ENCODE assay signal across 13 cellular contexts in the genomic region with DNA sequence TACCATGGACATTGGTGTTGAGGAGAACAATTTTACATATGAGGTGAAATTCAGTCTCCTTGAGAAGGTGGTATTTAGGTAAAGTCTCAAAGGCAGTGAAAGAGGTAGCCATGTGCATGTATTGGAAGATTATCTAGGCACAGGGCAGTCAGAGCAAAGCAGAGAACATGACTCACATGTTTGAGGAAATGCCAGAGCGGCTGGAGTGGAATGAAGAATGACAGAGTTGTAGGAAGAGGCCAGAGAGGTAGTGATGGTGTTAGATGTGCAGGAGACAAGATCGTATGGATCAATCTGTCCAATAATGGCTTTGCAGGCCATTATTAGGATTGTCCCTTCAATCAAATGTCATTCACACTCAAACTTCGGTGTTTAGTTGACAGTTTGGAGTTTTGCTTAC.
A peak's percentile ranks its signal among the peaks of the same experiment; 100 is the strongest.
DNase-seq lines count a peak whose midpoint lies in the region; ATAC-seq and TF ChIP-seq lines count a peak whose summit lies in the region.
"Had no signal": no experiment of that assay in that cellular context is flagged by ENCODE, and none has a peak within 500 bp of the region (broad histone marks: within the 10 kb centered on the region; RNA-seq: fewer than 3 reads in every experiment).

No MANE protein-coding gene starts in this region.

- H3K36me3 ChIP-seq in fibroblast of lung (ENCODE audit: control insufficient read depth, insufficient read depth, low read length) (no peaks in the 10 kb centered on the region), esophagus muscularis mucosa (no peaks in the 10 kb centered on the region), tibial artery (no peaks in the 10 kb centered on the region)
- H3K36me3 ChIP-seq: sigmoid colon had no signal

- no peak for TF ChIP-seq CTCF in fibroblast of lung (conservative IDR thresholded peaks at IDR 0.05 in 1 of 2, IDR thresholded peaks at IDR 0.05 in 1 of 2; ENCODE audit: low read depth in 1 of 2, low read length in 2 of 2)
- TF ChIP-seq CTCF in esophagus muscularis mucosa (IDR thresholded peaks at IDR 0.05) = no peak
- TF ChIP-seq CTCF in tibial artery (IDR thresholded peaks at IDR 0.05) = no peak

- no peak for ATAC-seq in GM21576 (IDR thresholded peaks at IDR 0.05; ENCODE audit: unreplicated experiment)

- no peaks in the 10 kb centered on the region for H3K27me3 ChIP-seq in fibroblast of lung (ENCODE audit: control insufficient read depth, insufficient read depth, low read length)
- H3K27me3 ChIP-seq in esophagus muscularis mucosa = no peaks in the 10 kb centered on the region
- H3K27me3 ChIP-seq in tibial artery = no peaks in the 10 kb centered on the region
- H3K27me3 ChIP-seq: sigmoid colon had no signal

- DNase-seq in HCEC 1CT (peak; percentile 64), SK-MEL-5 (ENCODE audit: low read depth, low spot score) (peak; percentile 15), fibroblast of lung (ENCODE audit: low read depth in 2 of 2) (peak; percentile 36 to 48), skeletal muscle cell (ENCODE audit: low read depth) (peak; percentile 15), esophagus muscularis mucosa (ENCODE audit: extremely low spot score) (no peak), tibial artery (no peak)
- DNase-seq: activated CD4-positive, CD25-positive, alpha-beta regulatory T cell; CD4-positive, alpha-beta T cell; head of caudate nucleus; NCI-H1092 treated with DMSO at 0.1 percent for 48 hours; nephron progenitor cell; sigmoid colon had no signal

- intact Hi-C loops in esophagus muscularis mucosa (cut with DNase I) = no loop called here
- intact Hi-C loops in tibial artery (cut with DNase I; ENCODE audit: low total_unique reads) = no loop called here

- no peak for TF ChIP-seq POLR2A in esophagus muscularis mucosa (IDR thresholded peaks at IDR 0.05; ENCODE audit: low read depth)

- H3K79me2 ChIP-seq in fibroblast of lung (ENCODE audit: control insufficient read depth, insufficient read depth, low read length) = no peaks in the 10 kb centered on the region

- H3K4me1 ChIP-seq in fibroblast of lung (ENCODE audit: control insufficient read depth, extremely low read depth, insufficient read depth, low read length) = no peaks in the 10 kb centered on the region
- H3K4me1 ChIP-seq in esophagus muscularis mucosa = no peaks in the 10 kb centered on the region
- H3K4me1 ChIP-seq in tibial artery = no peaks in the 10 kb centered on the region
- H3K4me1 ChIP-seq: sigmoid colon had no signal

- H3K4me2 ChIP-seq in fibroblast of lung (ENCODE audit: extremely low read depth, insufficient read depth, low read length) = no peak overlapping the region

- no peak overlapping the region for H3K9ac ChIP-seq in fibroblast of lung (ENCODE audit: insufficient read depth, low read length)

- WGBS in esophagus muscularis mucosa = 69% methylated on average over 3 of the region's 3 CpGs

- H3K27ac ChIP-seq in fibroblast of lung (ENCODE audit: insufficient read depth, low read length) = no peak overlapping the region
- no peak overlapping the region for H3K27ac ChIP-seq in esophagus muscularis mucosa (replicated peaks in 1 of 4)
- H3K27ac ChIP-seq in tibial artery = no peak overlapping the region
- H3K27ac ChIP-seq: sigmoid colon had no signal

- H3K9me3 ChIP-seq in fibroblast of lung (ENCODE audit: control insufficient read depth, insufficient read depth, low read depth, low read length) = no peaks in the 10 kb centered on the region
- H3K9me3 ChIP-seq in esophagus muscularis mucosa = no peaks in the 10 kb centered on the region
- no peaks in the 10 kb centered on the region for H3K9me3 ChIP-seq in tibial artery
- H3K9me3 ChIP-seq: sigmoid colon had no signal

- TF ChIP-seq EP300 in esophagus muscularis mucosa (IDR thresholded peaks at IDR 0.05) = no peak

- H2AFZ ChIP-seq in fibroblast of lung (ENCODE audit: low read length) = no peak overlapping the region

- no peak overlapping the region for H3K4me3 ChIP-seq in fibroblast of lung (replicated peaks in 1 of 4; ENCODE audit: control extremely low read depth in 1 of 4, insufficient read depth in 1 of 4, low read depth in 3 of 4, low read length in 4 of 4)
- H3K4me3 ChIP-seq in skeletal muscle cell (ENCODE audit: low read depth, low read length) = no peak overlapping the region
- H3K4me3 ChIP-seq in esophagus muscularis mucosa = no peak overlapping the region
- no peak overlapping the region for H3K4me3 ChIP-seq in tibial artery
- H3K4me3 ChIP-seq: sigmoid colon had no signal

- in situ Hi-C loops in SK-MEL-5 (cut with HindIII; ENCODE audit: low pct_unique_long_range_greater_than_20kb, low sequenced_read_pairs) = no loop called here

- no peaks in the 10 kb centered on the region for H4K20me1 ChIP-seq in fibroblast of lung (ENCODE audit: control insufficient read depth, extremely low read depth, insufficient read depth, low read length)

Comparison
In these comparisons a context has a peak if more than half of its experiments do, and no peak if none do; other contexts are left out.
1. DNase-seq: peak in HCEC 1CT (single experiment), SK-MEL-5 (single experiment), fibroblast of lung (2 of 2) and skeletal muscle cell (single experiment); none in esophagus muscularis mucosa (single experiment) and tibial artery (0 of 2).